9 cellular contexts compared by ENCODE assay signal in genomic region chr5:39274388-39275085, GRCh38. TPM values are rescaled to one million over a fixed set of nuclear protein-coding genes. Genes with fewer than 3 reads are reported as not detected.
DNase-seq lines count a peak whose midpoint lies in the region; ATAC-seq and TF ChIP-seq lines count a peak whose summit lies in the region.
"Had no signal": no experiment of that assay in that cellular context is flagged by ENCODE, and none has a peak within 500 bp of the region (broad histone marks: within the 10 kb centered on the region; RNA-seq: fewer than 3 reads in every experiment).

No MANE protein-coding gene starts in this region.

- POLR2A ChIA-PET in CD8-positive, alpha-beta T cell (lab: Charles Lee) = interaction anchor here (1.0 to 2.6 kb wide), 5 partner anchors 57 to 132 kb away, joined by 3 to 10 read pairs (median 5); no protein-coding TSS in a partner anchor
- POLR2A ChIA-PET in activated naive CD8-positive, alpha-beta T cell treated with anti-CD3 and anti-CD28 coated beads, Interleukin-2, amount 10 ng/mL, durations not matched to agents 7 days and 5 days (lab: Charles Lee) = interaction anchor here (0.6 to 2.9 kb wide), 5 partner anchors 9 to 79 kb away, joined by 4 to 10 read pairs (median 6); no protein-coding TSS in a partner anchor

- H3K4me3 Mint-ChIP-seq in CD8-positive, alpha-beta T cell = peak overlapping the region; percentile 86
- peak overlapping the region; percentile 85 for H3K4me3 Mint-ChIP-seq in activated naive CD8-positive, alpha-beta T cell treated with anti-CD3 and anti-CD28 coated beads, Interleukin-2, amount 10 ng/mL, durations not matched to agents 7 days and 5 days

- no peak for DNase-seq in CD8-positive, alpha-beta T cell
- no peak for DNase-seq in activated naive CD8-positive, alpha-beta T cell treated with anti-CD3 and anti-CD28 coated beads, Interleukin-2, amount 10 ng/mL, durations not matched to agents 7 days and 5 days
- DNase-seq in sciatic nerve (ENCODE audit: low spot score) = no peak
- DNase-seq in DMS79 (lab: John Stamatoyannopoulos, UW) = no peak
- DNase-seq in NCI-H146 (lab: John Stamatoyannopoulos, UW) = no peak
- DNase-seq in NCI-H1092 treated with DMSO at 0.1 percent for 48 hours (lab: John Stamatoyannopoulos, UW) = no peak

- peak overlapping the region; percentile 98 for H3K27ac Mint-ChIP-seq in CD8-positive, alpha-beta T cell
- H3K27ac Mint-ChIP-seq in activated naive CD8-positive, alpha-beta T cell treated with anti-CD3 and anti-CD28 coated beads, Interleukin-2, amount 10 ng/mL, durations not matched to agents 7 days and 5 days = peak overlapping the region; percentile 95

- intact Hi-C loops in CD8-positive, alpha-beta T cell (cut with DNase I, micrococcal nuclease) = loop anchor here in 1 of 2 experiments (2.0 kb wide), 1 partner anchor 58 kb away; no protein-coding TSS in a partner anchor
- intact Hi-C loops in sciatic nerve (cut with DNase I) = no loop called here

- ATAC-seq in CD8-positive, alpha-beta T cell = peak; percentile 64
- ATAC-seq in GM19455 (IDR thresholded peaks at IDR 0.05; ENCODE audit: unreplicated experiment) (peak; percentile 94), HG03469 (IDR thresholded peaks at IDR 0.05; ENCODE audit: unreplicated experiment) (peak; percentile 77), sciatic nerve (peak; percentile 73)
- ATAC-seq in activated naive CD8-positive, alpha-beta T cell treated with anti-CD3 and anti-CD28 coated beads, Interleukin-2, amount 10 ng/mL, durations not matched to agents 7 days and 5 days (ENCODE audit: low read depth) = peak; percentile 46

- no peaks in the 10 kb centered on the region for H3K9me3 ChIP-seq in CD8-positive, alpha-beta T cell (ENCODE audit: low read length)

- CTCF ChIA-PET in CD8-positive, alpha-beta T cell (lab: Charles Lee) = interaction anchor here (1.0 to 3.1 kb wide), 5 partner anchors 9 to 100 kb away, joined by 3 to 40 read pairs (median 5); partner anchors contain the start of gene FYB1

- peaks cover 41% of the 10 kb centered on the region for H3K4me1 ChIP-seq in CD8-positive, alpha-beta T cell (ENCODE audit: insufficient read depth, low read length)

- peaks cover 58% of the 10 kb centered on the region for H3K4me1 Mint-ChIP-seq in CD8-positive, alpha-beta T cell (ENCODE audit: low read depth)
- H3K4me1 Mint-ChIP-seq in activated naive CD8-positive, alpha-beta T cell treated with anti-CD3 and anti-CD28 coated beads, Interleukin-2, amount 10 ng/mL, durations not matched to agents 7 days and 5 days = peaks cover 32% of the 10 kb centered on the region

- H3K36me3 ChIP-seq in CD8-positive, alpha-beta T cell (ENCODE audit: insufficient read depth, low read length) = no peaks in the 10 kb centered on the region
- H3K36me3 ChIP-seq: cardiac muscle cell had no signal

- H3K27me3 ChIP-seq in CD8-positive, alpha-beta T cell (ENCODE audit: insufficient read depth, low read length) = no peaks in the 10 kb centered on the region
- H3K27me3 ChIP-seq: cardiac muscle cell had no signal

- H3K4me3 ChIP-seq in CD8-positive, alpha-beta T cell (ENCODE audit: low read depth, low read length) = peak overlapping the region; percentile 40
- H3K4me3 ChIP-seq: cardiac muscle cell had no signal

- peak overlapping the region; percentile 54 for H3K27ac ChIP-seq in CD8-positive, alpha-beta T cell (ENCODE audit: low read depth, low read length)
- H3K27ac ChIP-seq: cardiac muscle cell had no signal

- H3K36me3 Mint-ChIP-seq in CD8-positive, alpha-beta T cell = peaks cover 5% of the 10 kb centered on the region
- peaks cover 11% of the 10 kb centered on the region for H3K36me3 Mint-ChIP-seq in activated naive CD8-positive, alpha-beta T cell treated with anti-CD3 and anti-CD28 coated beads, Interleukin-2, amount 10 ng/mL, durations not matched to agents 7 days and 5 days

- H3K9me3 Mint-ChIP-seq in CD8-positive, alpha-beta T cell = no peaks in the 10 kb centered on the region
- peaks cover 7% of the 10 kb centered on the region for H3K9me3 Mint-ChIP-seq in activated naive CD8-positive, alpha-beta T cell treated with anti-CD3 and anti-CD28 coated beads, Interleukin-2, amount 10 ng/mL, durations not matched to agents 7 days and 5 days

- no peak for TF ChIP-seq CTCF in CD8-positive, alpha-beta T cell (IDR thresholded peaks at IDR 0.05)

- no peaks in the 10 kb centered on the region for H3K27me3 Mint-ChIP-seq in CD8-positive, alpha-beta T cell (ENCODE audit: low read depth)
- no peaks in the 10 kb centered on the region for H3K27me3 Mint-ChIP-seq in activated naive CD8-positive, alpha-beta T cell treated with anti-CD3 and anti-CD28 coated beads, Interleukin-2, amount 10 ng/mL, durations not matched to agents 7 days and 5 days

RNA-seq across cellular contexts. Expression of gene FYB1, which starts 55.2 kb away (rescaled TPM):
- total RNA-seq in CD8-positive, alpha-beta T cell = 100 to 1,000 TPM; 250 to 257 TPM
- 100 to 1,000 TPM; 355 to 358 TPM for total RNA-seq in activated naive CD8-positive, alpha-beta T cell treated with anti-CD3 and anti-CD28 coated beads, Interleukin-2, amount 10 ng/mL, durations not matched to agents 7 days and 5 days
- 31.3 TPM for total RNA-seq in sciatic nerve
- total RNA-seq: cardiac muscle cell had no signal
